1 cellular context compared by ENCODE assay signal in the genomic region with DNA sequence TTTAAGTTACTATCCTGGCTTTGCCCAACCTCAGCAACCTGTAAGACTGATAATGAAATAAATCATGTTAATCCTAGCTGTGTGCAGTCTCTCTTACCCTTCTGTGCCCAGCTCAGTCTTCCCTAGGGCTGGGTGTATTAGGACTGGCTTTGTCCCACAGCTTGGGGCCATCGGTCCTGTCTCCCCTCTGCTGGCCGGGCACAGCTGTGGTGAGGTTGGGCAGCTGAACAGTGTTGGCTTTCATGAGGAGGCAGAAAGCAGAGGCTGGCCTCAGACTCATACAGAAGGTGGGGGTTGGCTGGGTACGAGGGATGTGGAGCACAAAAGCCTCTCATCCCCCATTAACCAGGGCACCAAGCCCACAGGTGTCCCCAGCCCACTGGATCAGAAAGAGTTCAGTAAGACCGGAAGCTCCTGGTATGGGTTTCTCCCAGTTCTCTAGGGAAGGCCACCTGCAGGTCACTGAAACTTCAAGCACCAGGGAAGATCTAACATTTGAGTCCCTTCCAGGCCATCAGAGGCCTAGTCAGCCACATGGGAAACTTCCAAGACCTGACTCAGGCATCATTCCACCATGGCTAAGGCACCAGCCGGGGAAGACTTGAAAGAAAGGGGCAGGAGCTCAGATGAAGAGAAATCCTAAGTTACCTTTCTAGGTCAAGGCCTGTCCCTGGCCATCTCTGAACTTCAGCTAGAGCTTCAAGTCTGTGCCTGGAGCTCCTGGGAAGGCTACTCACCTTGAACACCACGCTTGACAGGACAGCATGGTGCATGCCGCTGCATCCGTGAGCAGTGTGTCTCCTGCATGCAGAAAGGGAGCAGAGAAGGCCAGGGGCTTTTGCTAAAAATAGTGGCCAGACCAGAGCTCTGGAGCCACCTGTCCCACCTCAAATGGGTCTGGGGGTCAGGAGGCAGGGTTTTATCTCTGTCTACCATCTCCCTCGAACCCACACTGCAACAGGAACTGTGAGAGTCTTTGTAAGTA.
TF ChIP-seq lines count a peak whose summit lies in the region.

No MANE protein-coding gene starts in this region.

TF ChIP-seq in GM12878, 131 proteins besides CTCF, POLR2A, EP300 and RAD21:
- TF ChIP-seq HDAC2 (IDR thresholded peaks at IDR 0.05) (no peak), SMC3 (IDR thresholded peaks at IDR 0.05; ENCODE audit: borderline replicate concordance, low read length) (no peak), SMAD5 (IDR thresholded peaks at IDR 0.05; ENCODE audit: low read depth) (0 out of 2 replicates have a peak, but pooled peaks have one; percentile 13)
